In the genomic region with DNA sequence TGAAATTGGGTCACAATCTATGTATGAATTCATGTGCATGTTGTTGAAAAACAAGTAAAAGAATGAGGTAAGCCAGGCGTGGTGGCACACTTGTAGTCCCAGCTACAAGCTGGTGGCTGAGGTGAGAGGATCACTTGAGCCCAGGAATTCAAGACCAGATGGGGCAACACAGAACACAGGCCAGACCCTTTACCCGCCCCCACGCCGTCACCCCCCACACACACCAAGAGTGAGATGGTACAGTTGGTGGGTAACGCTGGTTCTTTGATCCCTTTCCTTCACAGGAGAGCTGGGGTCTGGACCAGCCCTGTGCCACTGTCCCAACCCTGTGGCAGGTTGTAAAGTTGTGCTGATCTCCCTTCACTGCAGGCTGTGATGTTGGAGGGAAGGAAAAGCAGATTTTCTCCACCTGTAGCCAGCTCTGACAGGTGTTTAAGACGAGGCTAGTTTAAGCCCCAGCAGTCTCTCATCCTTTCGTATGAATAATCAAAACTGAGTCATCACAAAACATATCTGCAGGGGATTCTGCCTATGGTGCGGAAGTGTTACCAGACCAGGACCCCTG, we compare ENCODE assay signal across 19 cellular contexts. TPM values are rescaled to one million over a fixed set of nuclear protein-coding genes. Genes with fewer than 3 reads are reported as not detected.
DNase-seq lines count a peak whose midpoint lies in the region; ATAC-seq and TF ChIP-seq lines count a peak whose summit lies in the region.
"Had no signal": no experiment of that assay in that cellular context is flagged by ENCODE, and none has a peak within 500 bp of the region (broad histone marks: within the 10 kb centered on the region; RNA-seq: fewer than 3 reads in every experiment).

No MANE protein-coding gene starts in this region.

- no peaks in the 10 kb centered on the region for H3K36me3 ChIP-seq in CD8-positive, alpha-beta T cell (ENCODE audit: insufficient read depth, low read length)
- H3K36me3 ChIP-seq in naive thymus-derived CD4-positive, alpha-beta T cell (ENCODE audit: control insufficient read depth in 2 of 3, insufficient read depth in 3 of 3, low read length in 3 of 3): peaks cover 0 to 4% (median 0%) of the 10 kb centered on the region in 3 experiments

- TF ChIP-seq CTCF in CD4-positive, alpha-beta T cell (IDR thresholded peaks at IDR 0.05): no peak
- TF ChIP-seq CTCF in CD8-positive, alpha-beta T cell (IDR thresholded peaks at IDR 0.05): no peak

- no peak for ATAC-seq in CD4-positive, alpha-beta T cell (ENCODE audit: poor library complexity)
- ATAC-seq in CD8-positive, alpha-beta T cell: peak; percentile 32
- ATAC-seq in naive thymus-derived CD4-positive, alpha-beta T cell: peak; percentile 42
- ATAC-seq in stimulated activated naive B cell treated with anti-CD40 and anti-IgM and Interleukin-4, amounts not matched to agents 10 μg/mL and 1 μg/mL and 100 μg/mL, for 72 hours (replicated peaks): no peak
- ATAC-seq: GM23338 had no signal

- peaks cover 3% of the 10 kb centered on the region for H3K9me3 Mint-ChIP-seq in CD4-positive, alpha-beta T cell
- peaks cover 5% of the 10 kb centered on the region for H3K9me3 Mint-ChIP-seq in CD8-positive, alpha-beta T cell
- peaks cover 6% of the 10 kb centered on the region for H3K9me3 Mint-ChIP-seq in activated naive CD8-positive, alpha-beta T cell (ENCODE audit: low read depth)
- peaks cover 0 to 25% (median 13%) of the 10 kb centered on the region in 11 donors for H3K9me3 Mint-ChIP-seq in naive thymus-derived CD4-positive, alpha-beta T cell
- peaks cover 6 to 8% of the 10 kb centered on the region in 2 donors for H3K9me3 Mint-ChIP-seq in stimulated activated naive B cell treated with anti-CD40 and anti-IgM and Interleukin-4, amounts not matched to agents 10 μg/mL and 1 μg/mL and 100 μg/mL, for 72 hours
- H3K9me3 Mint-ChIP-seq: GM23338 had no signal

- H3K4me3 ChIP-seq in CD8-positive, alpha-beta T cell (ENCODE audit: low read depth, low read length): no peak overlapping the region
- no peak overlapping the region for H3K4me3 ChIP-seq in naive thymus-derived CD4-positive, alpha-beta T cell (ENCODE audit: low read length)
- H3K4me3 ChIP-seq: GM23338, neural progenitor cell, spleen had no signal

- CTCF ChIA-PET in CD4-positive, alpha-beta T cell (lab: Charles Lee): interaction anchor here (1.2 kb wide), 1 partner anchor 9 kb away, joined by 3 read pairs; no protein-coding TSS in a partner anchor
- CTCF ChIA-PET in CD8-positive, alpha-beta T cell (lab: Charles Lee): no interaction called here
- CTCF ChIA-PET in naive thymus-derived CD4-positive, alpha-beta T cell (lab: Charles Lee): no interaction called here

- H3K4me1 Mint-ChIP-seq in CD4-positive, alpha-beta T cell (ENCODE audit: low read depth): peaks cover 87% of the 10 kb centered on the region
- H3K4me1 Mint-ChIP-seq in CD8-positive, alpha-beta T cell (ENCODE audit: low read depth): peaks cover 96% of the 10 kb centered on the region
- H3K4me1 Mint-ChIP-seq in activated naive CD8-positive, alpha-beta T cell (ENCODE audit: low read depth): peaks cover 93% of the 10 kb centered on the region
- peaks cover 53 to 92% (median 79%) of the 10 kb centered on the region in 7 donors for H3K4me1 Mint-ChIP-seq in naive thymus-derived CD4-positive, alpha-beta T cell
- H3K4me1 Mint-ChIP-seq in stimulated activated naive B cell treated with anti-CD40 and anti-IgM and Interleukin-4, amounts not matched to agents 10 μg/mL and 1 μg/mL and 100 μg/mL, for 72 hours: peaks cover 54 to 82% of the 10 kb centered on the region in 2 donors

- H3K27me3 ChIP-seq in CD4-positive, alpha-beta T cell (ENCODE audit: control insufficient read depth, insufficient read depth, low read length): no peaks in the 10 kb centered on the region
- no peaks in the 10 kb centered on the region for H3K27me3 ChIP-seq in CD8-positive, alpha-beta T cell (ENCODE audit: insufficient read depth, low read length)
- no peaks in the 10 kb centered on the region for H3K27me3 ChIP-seq in naive thymus-derived CD4-positive, alpha-beta T cell (ENCODE audit: control insufficient read depth in 2 of 2, insufficient read depth in 2 of 2, low read length in 2 of 2)
- H3K27me3 ChIP-seq: neural progenitor cell, spleen had no signal

- no peak for DNase-seq in CD4-positive, alpha-beta T cell
- DNase-seq in CD8-positive, alpha-beta T cell: peak in 2 of 7 experiments; percentile 34 to 48
- no peak for DNase-seq in naive thymus-derived CD4-positive, alpha-beta T cell
- DNase-seq in cerebellar nuclear complex (lab: John Stamatoyannopoulos, UW) (no peak), DMS153 treated with DMSO at 0.1 percent for 48 hours (lab: John Stamatoyannopoulos, UW; ENCODE audit: unreplicated experiment) (no peak)
- no peak for DNase-seq in stimulated activated naive B cell treated with anti-CD40 and anti-IgM and Interleukin-4, amounts not matched to agents 10 μg/mL and 1 μg/mL and 100 μg/mL, for 72 hours
- DNase-seq: Calu3, kidney, NCI-H1436, NCI-H2171, NCI-H748 treated with DMSO at 0.1 percent for 48 hours, SHP77, spleen had no signal

- H3K36me3 Mint-ChIP-seq in CD4-positive, alpha-beta T cell (ENCODE audit: low read depth): peaks cover 49% of the 10 kb centered on the region
- H3K36me3 Mint-ChIP-seq in CD8-positive, alpha-beta T cell: peaks cover 45% of the 10 kb centered on the region
- peaks cover 16% of the 10 kb centered on the region for H3K36me3 Mint-ChIP-seq in activated naive CD8-positive, alpha-beta T cell
- H3K36me3 Mint-ChIP-seq in naive thymus-derived CD4-positive, alpha-beta T cell: peaks cover 14 to 52% (median 48%) of the 10 kb centered on the region in 5 donors
- peaks cover 47 to 62% of the 10 kb centered on the region in 2 donors for H3K36me3 Mint-ChIP-seq in stimulated activated naive B cell treated with anti-CD40 and anti-IgM and Interleukin-4, amounts not matched to agents 10 μg/mL and 1 μg/mL and 100 μg/mL, for 72 hours

- intact Hi-C loops in CD4-positive, alpha-beta T cell (cut with DNase I, micrococcal nuclease): no loop called here
- intact Hi-C loops in CD8-positive, alpha-beta T cell (cut with DNase I, micrococcal nuclease): no loop called here
- intact Hi-C loops in naive thymus-derived CD4-positive, alpha-beta T cell (cut with micrococcal nuclease): no loop called here

- peaks cover 11% of the 10 kb centered on the region for H3K9me3 ChIP-seq in CD4-positive, alpha-beta T cell (ENCODE audit: control insufficient read depth, low read length)
- no peaks in the 10 kb centered on the region for H3K9me3 ChIP-seq in CD8-positive, alpha-beta T cell (ENCODE audit: low read length)
- H3K9me3 ChIP-seq in naive thymus-derived CD4-positive, alpha-beta T cell (ENCODE audit: control insufficient read depth in 2 of 3, low read length in 3 of 3): peaks cover 0 to 13% (median 0%) of the 10 kb centered on the region in 3 experiments

- peaks cover 82% of the 10 kb centered on the region for H3K4me1 ChIP-seq in CD8-positive, alpha-beta T cell (ENCODE audit: insufficient read depth, low read length)
- peaks cover 8 to 63% of the 10 kb centered on the region in 2 donors for H3K4me1 ChIP-seq in naive thymus-derived CD4-positive, alpha-beta T cell (ENCODE audit: control insufficient read depth in 2 of 2, insufficient read depth in 2 of 2, low read length in 2 of 2)

- H3K27ac ChIP-seq in CD4-positive, alpha-beta T cell (ENCODE audit: low read depth, low read length): no peak overlapping the region
- peak overlapping the region; percentile 26 for H3K27ac ChIP-seq in CD8-positive, alpha-beta T cell (ENCODE audit: low read depth, low read length)
- H3K27ac ChIP-seq in naive thymus-derived CD4-positive, alpha-beta T cell (ENCODE audit: low read depth, low read length): no peak overlapping the region
- H3K27ac ChIP-seq: neural progenitor cell had no signal

- POLR2A ChIA-PET in CD4-positive, alpha-beta T cell (lab: Charles Lee): interaction anchor here (1.5 kb wide), 1 partner anchor 9 kb away, joined by 4 read pairs; no protein-coding TSS in a partner anchor
- POLR2A ChIA-PET in CD8-positive, alpha-beta T cell (lab: Charles Lee): interaction anchor here (1.2 to 2.0 kb wide), 2 partner anchors 10 to 14 kb away, joined by 3 to 6 read pairs; partner anchors contain the start of gene B3GNT2
- POLR2A ChIA-PET in naive thymus-derived CD4-positive, alpha-beta T cell (lab: Charles Lee): interaction anchor here (2.4 kb wide), 1 partner anchor 10 kb away, joined by 8 read pairs; no protein-coding TSS in a partner anchor

- H3K27me3 Mint-ChIP-seq in CD4-positive, alpha-beta T cell: no peaks in the 10 kb centered on the region
- H3K27me3 Mint-ChIP-seq in CD8-positive, alpha-beta T cell (ENCODE audit: low read depth): no peaks in the 10 kb centered on the region
- H3K27me3 Mint-ChIP-seq in activated naive CD8-positive, alpha-beta T cell: no peaks in the 10 kb centered on the region
- no peaks in the 10 kb centered on the region for H3K27me3 Mint-ChIP-seq in naive thymus-derived CD4-positive, alpha-beta T cell
- H3K27me3 Mint-ChIP-seq in stimulated activated naive B cell treated with anti-CD40 and anti-IgM and Interleukin-4, amounts not matched to agents 10 μg/mL and 1 μg/mL and 100 μg/mL, for 72 hours: no peaks in the 10 kb centered on the region
- H3K27me3 Mint-ChIP-seq: activated CD4-positive, alpha-beta memory T cell treated with anti-CD3 and anti-CD28 coated beads for 36 hours had no signal

- H3K4me3 Mint-ChIP-seq in CD4-positive, alpha-beta T cell: no peak overlapping the region
- H3K4me3 Mint-ChIP-seq in CD8-positive, alpha-beta T cell: peak overlapping the region; percentile 35
- peak overlapping the region; percentile 71 for H3K4me3 Mint-ChIP-seq in activated naive CD8-positive, alpha-beta T cell
- H3K4me3 Mint-ChIP-seq in naive thymus-derived CD4-positive, alpha-beta T cell: no peak overlapping the region
- H3K4me3 Mint-ChIP-seq in stimulated activated naive B cell treated with anti-CD40 and anti-IgM and Interleukin-4, amounts not matched to agents 10 μg/mL and 1 μg/mL and 100 μg/mL, for 72 hours: no peak overlapping the region
- H3K4me3 Mint-ChIP-seq: activated CD4-positive, alpha-beta memory T cell treated with anti-CD3 and anti-CD28 coated beads for 36 hours; activated T-helper 1 cell treated with anti-CD3 and anti-CD28 coated beads, Interleukin-12 subunit alpha, Interleukin-12 subunit beta, Interleukin-2, Interleukin-4 antibody, amounts not matched to agents 30 ng/mL and 10 ng/mL and 1 ng/mL, durations not matched to agents 14 hours and 24 hours and 36 hours; GM23338; mesothelial cell of epicardium; neural progenitor cell had no signal

- H3K27ac Mint-ChIP-seq in CD4-positive, alpha-beta T cell: peak overlapping the region; percentile 28
- peak overlapping the region; percentile 92 for H3K27ac Mint-ChIP-seq in CD8-positive, alpha-beta T cell
- H3K27ac Mint-ChIP-seq in activated naive CD8-positive, alpha-beta T cell: peak overlapping the region; percentile 84
- H3K27ac Mint-ChIP-seq in naive thymus-derived CD4-positive, alpha-beta T cell: peak overlapping the region in 3 of 9 donors; percentile 26 to 80 (median 71)
- H3K27ac Mint-ChIP-seq in stimulated activated naive B cell treated with anti-CD40 and anti-IgM and Interleukin-4, amounts not matched to agents 10 μg/mL and 1 μg/mL and 100 μg/mL, for 72 hours: no peak overlapping the region
- H3K27ac Mint-ChIP-seq: mesothelial cell of epicardium, neural progenitor cell had no signal

RNA-seq across cellular contexts. Expression of gene B3GNT2, which starts 13.6 kb away (rescaled TPM):
- 10 to 100 TPM; 47.7 TPM for total RNA-seq in CD4-positive, alpha-beta T cell
- 10 to 100 TPM; 74.1 to 77.9 TPM for total RNA-seq in CD8-positive, alpha-beta T cell
- total RNA-seq in naive thymus-derived CD4-positive, alpha-beta T cell: 10 to 100 TPM; 16.9 to 37.0 (median 34.7) TPM
- polyA plus RNA-seq in naive thymus-derived CD4-positive, alpha-beta T cell: 10 to 100 TPM; 16.3 to 20.3 TPM

Comparison
In these comparisons a context has a peak if more than half of its experiments do, and no peak if none do; other contexts are left out.
1. ATAC-seq: peak in CD8-positive, alpha-beta T cell (single experiment) and naive thymus-derived CD4-positive, alpha-beta T cell (single experiment); none in CD4-positive, alpha-beta T cell (single experiment) and stimulated activated naive B cell treated with anti-CD40 and anti-IgM and Interleukin-4, amounts not matched to agents 10 μg/mL and 1 μg/mL and 100 μg/mL, for 72 hours (0 of 2).
2. H3K4me3 Mint-ChIP-seq: peak in CD8-positive, alpha-beta T cell (single experiment) and activated naive CD8-positive, alpha-beta T cell (single experiment); none in CD4-positive, alpha-beta T cell (single experiment), naive thymus-derived CD4-positive, alpha-beta T cell (0 of 10) and stimulated activated naive B cell treated with anti-CD40 and anti-IgM and Interleukin-4, amounts not matched to agents 10 μg/mL and 1 μg/mL and 100 μg/mL, for 72 hours (0 of 2).